24 cellular contexts compared by ENCODE assay signal in genomic region chr6:36686668-36687513, GRCh38. TPM values are rescaled to one million over a fixed set of nuclear protein-coding genes. Genes with fewer than 3 reads are reported as not detected.
DNase-seq lines count a peak whose midpoint lies in the region; ATAC-seq and TF ChIP-seq lines count a peak whose summit lies in the region.
"Had no signal": no experiment of that assay in that cellular context is flagged by ENCODE, and none has a peak within 500 bp of the region (broad histone marks: within the 10 kb centered on the region; RNA-seq: fewer than 3 reads in every experiment).

No MANE protein-coding gene starts in this region.

- H3K36me3 ChIP-seq in psoas muscle (ENCODE audit: insufficient read depth in 1 of 2, low read depth in 1 of 2) (peaks cover 3 to 57% of the 10 kb centered on the region in 2 donors), MG63 (peaks cover 37% of the 10 kb centered on the region)
- H3K36me3 ChIP-seq: BE2C, ovary had no signal

- DNase-seq in EL (peak; percentile 33), psoas muscle (peak in 1 of 2 donors; percentile 43), NCI-H2029 treated with DMSO at 0.1 percent for 48 hours (lab: John Stamatoyannopoulos, UW) (no peak), MG63 (no peak)
- DNase-seq: activated CD8-positive, alpha-beta T cell treated with anti-CD3 and anti-CD28 coated beads for 36 hours; activated T-cell treated with anti-CD3 and anti-CD28 coated beads, Interleukin-2, amount 50 U/mL, for 1 hour; BE2C; foreskin melanocyte; GDM1; hypothalamus; islet precursor cell; KG1; NCI-H1048; NCI-H2107 had no signal

- 93 to 94% (median 93%) methylated on average over 10 of the region's 10 CpGs for WGBS in psoas muscle, 3 donors

- no peaks in the 10 kb centered on the region for H3K27me3 ChIP-seq in psoas muscle (ENCODE audit: insufficient read depth in 3 of 3, low read length in 2 of 3)
- no peaks in the 10 kb centered on the region for H3K27me3 ChIP-seq in MG63
- H3K27me3 ChIP-seq: BE2C, ovary, sigmoid colon, SJSA1, tibial nerve had no signal

- H3K36me3 Mint-ChIP-seq in dendritic cell treated with granulocyte-macrophage colony-stimulating factor and Interleukin-4, amounts not matched to agents 40 ng/mL and 50 ng/mL, for 4 days (ENCODE audit: low read depth): peaks cover 60% of the 10 kb centered on the region
- H3K36me3 Mint-ChIP-seq: activated naive CD4-positive, alpha-beta T cell treated with anti-CD3 and anti-CD28 coated beads, Interleukin-2, amount 50 U/mL, for 24 hours had no signal

- H3K4me3 Mint-ChIP-seq in dendritic cell treated with granulocyte-macrophage colony-stimulating factor and Interleukin-4, amounts not matched to agents 40 ng/mL and 50 ng/mL, for 4 days: no peak overlapping the region
- H3K4me3 Mint-ChIP-seq: activated CD8-positive, alpha-beta T cell treated with anti-CD3 and anti-CD28 coated beads for 36 hours; activated naive CD4-positive, alpha-beta T cell treated with anti-CD3 and anti-CD28 coated beads, Interleukin-2, amount 50 U/mL, for 24 hours; stimulated activated naive CD8-positive, alpha-beta T cell treated with anti-CD3 and anti-CD28 coated beads, Interleukin-15, Interleukin-2, amounts not matched to agents 100 ng/mL and 50 ng/mL, for 24 hours had no signal

- peak overlapping the region; percentile 78 for H3K27ac Mint-ChIP-seq in dendritic cell treated with granulocyte-macrophage colony-stimulating factor and Interleukin-4, amounts not matched to agents 40 ng/mL and 50 ng/mL, for 4 days
- H3K27ac Mint-ChIP-seq: activated CD8-positive, alpha-beta T cell treated with anti-CD3 and anti-CD28 coated beads for 36 hours; activated naive CD4-positive, alpha-beta T cell treated with anti-CD3 and anti-CD28 coated beads, Interleukin-2, amount 50 U/mL, for 24 hours; stimulated activated naive CD8-positive, alpha-beta T cell treated with anti-CD3 and anti-CD28 coated beads, Interleukin-15, Interleukin-2, amounts not matched to agents 100 ng/mL and 50 ng/mL, for 24 hours had no signal

- H3K4me1 ChIP-seq in psoas muscle: peaks cover 19% of the 10 kb centered on the region
- H3K4me1 ChIP-seq: BE2C, SJSA1 had no signal

- H3K27ac ChIP-seq in psoas muscle: peak overlapping the region; percentile 18
- H3K27ac ChIP-seq: ovary, sigmoid colon, SJSA1 had no signal

- H3K9me3 ChIP-seq in psoas muscle (no peaks in the 10 kb centered on the region), MG63 (no peaks in the 10 kb centered on the region)
- H3K9me3 ChIP-seq: BE2C, lower lobe of right lung, ovary, sigmoid colon, SJSA1, tibial nerve had no signal

- H3K4me3 ChIP-seq in psoas muscle: no peak overlapping the region
- H3K4me3 ChIP-seq in MG63: no peak overlapping the region
- H3K4me3 ChIP-seq: lower lobe of right lung, ovary, sigmoid colon, SJSA1, tibial nerve had no signal

- ATAC-seq in psoas muscle: no peak
- no peak for ATAC-seq in HG03354 (IDR thresholded peaks at IDR 0.05; ENCODE audit: poor library complexity, severe bottlenecking, unreplicated experiment)
- ATAC-seq: activated CD8-positive, alpha-beta T cell treated with anti-CD3 and anti-CD28 coated beads for 36 hours had no signal

- intact Hi-C loops in dendritic cell treated with granulocyte-macrophage colony-stimulating factor and Interleukin-4, amounts not matched to agents 40 ng/mL and 50 ng/mL, for 4 days (cut with micrococcal nuclease): loop anchor here (5.0 kb wide), 1 partner anchor 70 kb away; no protein-coding TSS in a partner anchor
- intact Hi-C loops in psoas muscle (cut with DNase I): loop anchor here in 1 of 2 donors (10.0 kb wide), 1 partner anchor 242 kb away; the partner anchor contains the start of genes KCTD20 and PXT1

- TF ChIP-seq POLR2A in GM19193 (IDR thresholded peaks at IDR 0.05; ENCODE audit: extremely low read depth, insufficient read depth, insufficient read length): peak; percentile 63

- H3K9me3 Mint-ChIP-seq in dendritic cell treated with granulocyte-macrophage colony-stimulating factor and Interleukin-4, amounts not matched to agents 40 ng/mL and 50 ng/mL, for 4 days: no peaks in the 10 kb centered on the region
- H3K9me3 Mint-ChIP-seq: activated CD8-positive, alpha-beta T cell treated with anti-CD3 and anti-CD28 coated beads for 36 hours; activated naive CD4-positive, alpha-beta T cell treated with anti-CD3 and anti-CD28 coated beads, Interleukin-2, amount 50 U/mL, for 24 hours; stimulated activated naive CD8-positive, alpha-beta T cell treated with anti-CD3 and anti-CD28 coated beads, Interleukin-15, Interleukin-2, amounts not matched to agents 100 ng/mL and 50 ng/mL, for 24 hours had no signal

- H3K27me3 Mint-ChIP-seq in dendritic cell treated with granulocyte-macrophage colony-stimulating factor and Interleukin-4, amounts not matched to agents 40 ng/mL and 50 ng/mL, for 4 days: no peaks in the 10 kb centered on the region
- H3K27me3 Mint-ChIP-seq: activated CD8-positive, alpha-beta T cell treated with anti-CD3 and anti-CD28 coated beads for 36 hours; activated naive CD4-positive, alpha-beta T cell treated with anti-CD3 and anti-CD28 coated beads, Interleukin-2, amount 50 U/mL, for 24 hours; stimulated activated naive CD8-positive, alpha-beta T cell treated with anti-CD3 and anti-CD28 coated beads, Interleukin-15, Interleukin-2, amounts not matched to agents 100 ng/mL and 50 ng/mL, for 24 hours had no signal

- TF ChIP-seq CTCF in psoas muscle (IDR thresholded peaks at IDR 0.05): no peak

- peaks cover 58% of the 10 kb centered on the region for H3K4me1 Mint-ChIP-seq in dendritic cell treated with granulocyte-macrophage colony-stimulating factor and Interleukin-4, amounts not matched to agents 40 ng/mL and 50 ng/mL, for 4 days (ENCODE audit: low read depth)

RNA-seq across cellular contexts. Expression of gene CDKN1A, which starts 8.4 kb away (rescaled TPM):
- 100 to 1,000 TPM in 3 of 4 donors, 10 to 100 TPM in 1; 39.2 to 666 (median 157) TPM for total RNA-seq in psoas muscle
- 100 to 1,000 TPM; 130 to 415 (median 273) TPM for polyA plus RNA-seq in psoas muscle
- 15.8 and 25.8 TPM in 2 replicates for total RNA-seq in MG63 (2014; rRNA removed; shearing (Covaris generic); ENCODE audit: low replicate concordance)

RNA-seq across cellular contexts. Expression of gene RAB44, which starts 10.7 kb away (rescaled TPM):
- total RNA-seq in psoas muscle: under 1 TPM in 1 of 4 donors, not detected in 3; 0.06 TPM
- under 1 TPM in 1 of 3 donors, not detected in 2; 0.01 TPM for polyA plus RNA-seq in psoas muscle
- total RNA-seq in MG63 (2014; rRNA removed; shearing (Covaris generic); ENCODE audit: low replicate concordance): not detected in 2 replicates
- total RNA-seq: SJSA1 had no signal
